Comparison of ENCODE assay signal across 8 cellular contexts in the genomic region with DNA sequence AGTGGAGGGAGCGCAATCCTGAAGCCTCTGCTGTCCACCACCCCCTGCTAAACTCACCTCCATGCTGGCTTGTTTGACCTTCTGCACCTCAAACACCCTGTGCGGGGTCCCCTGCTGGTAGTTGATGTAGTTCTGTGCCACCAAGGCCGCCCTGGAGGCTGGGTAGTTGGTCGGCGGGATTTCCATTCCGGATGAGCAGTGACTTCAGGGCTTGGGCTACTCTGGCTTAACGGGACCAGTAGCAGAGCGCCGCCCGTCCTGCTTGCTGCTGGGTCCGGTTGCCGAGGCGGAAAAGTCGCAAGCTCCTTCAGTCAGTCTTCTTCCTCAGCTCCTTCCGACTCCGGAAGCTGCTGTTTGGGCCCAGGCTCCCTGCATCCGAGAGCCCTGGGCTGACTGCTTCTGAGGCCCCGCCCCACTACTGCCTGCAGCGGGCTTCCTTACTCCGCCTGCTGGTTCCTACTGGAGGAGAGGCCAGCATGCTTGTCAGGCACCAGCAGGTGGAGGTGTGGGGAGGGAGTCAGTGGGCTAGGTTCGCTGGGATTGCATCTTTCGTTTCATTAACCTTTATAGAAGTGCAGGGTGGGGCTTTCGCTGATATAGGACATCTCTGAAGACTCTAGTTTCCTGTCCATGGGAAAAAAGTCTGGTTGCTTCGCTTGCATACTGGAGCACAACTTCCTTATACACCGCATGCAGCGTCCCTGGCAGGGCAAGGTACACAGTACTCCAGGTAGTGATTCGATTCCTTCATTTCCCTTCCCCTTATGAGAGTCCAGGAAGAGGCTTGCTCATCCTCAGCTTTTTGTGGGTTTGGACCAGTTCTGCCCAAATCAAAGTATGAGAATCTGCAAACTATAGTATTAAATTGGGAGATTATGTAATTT. TPM values are rescaled to one million over a fixed set of nuclear protein-coding genes. Genes with fewer than 3 reads are reported as not detected.
A peak's percentile ranks its signal among the peaks of the same experiment; 100 is the strongest.
DNase-seq lines count a peak whose midpoint lies in the region; ATAC-seq and TF ChIP-seq lines count a peak whose summit lies in the region.

LXN (minus strand) TSS at position 356 of the 884 bp plus-strand sequence; CDS start at position 186, 170 bp downstream.

- POLR2A ChIA-PET in OCI-LY7 (lab: Charles Lee) = interaction anchor here (0.6 to 2.2 kb wide), 4 partner anchors 21 to 567 kb away, joined by 3 to 11 read pairs (median 4); partner anchors contain the start of gene GFM1

- H3K4me1 ChIP-seq in OCI-LY7 (ENCODE audit: insufficient read depth, low read length, poor library complexity, severe bottlenecking) = peaks cover 7% of the 10 kb centered on the region

- no peak within 1 kb of the TSS for H3K9ac ChIP-seq in neural cell (ENCODE audit: low read length)

- intact Hi-C loops in OCI-LY7 (cut with micrococcal nuclease; ENCODE audit: unreplicated experiment) = loop anchor here (5.0 kb wide), 1 partner anchor 120 kb away; no protein-coding TSS in a partner anchor

- H3K36me3 ChIP-seq in OCI-LY7 (ENCODE audit: insufficient read depth, low read length) (peaks cover 58% of the 10 kb centered on the region), neural cell (ENCODE audit: insufficient read depth, low read length) (peaks cover 5% of the 10 kb centered on the region)

- no peak for TF ChIP-seq RAD21 in neural cell (conservative IDR thresholded peaks at IDR 0.05)

- DNase-seq in OCI-LY7 (ENCODE audit: low spot score) (peak; percentile 82), activated gamma-delta T cell treated with Interleukin-2 at 50 U/mL for 16 hours (peak; percentile 69), fibroblast of villous mesenchyme (ENCODE audit: low read depth) (peak; percentile 90), SW 1271 (lab: John Stamatoyannopoulos, UW) (no peak)

- H3F3A ChIP-seq in neural cell (ENCODE audit: insufficient read depth, low read length, poor library complexity, severe bottlenecking) = no peaks in the 10 kb centered on the region

- TF ChIP-seq CTCF in OCI-LY7 (conservative IDR thresholded peaks at IDR 0.05; ENCODE audit: low read length) (peak; percentile 63), fibroblast of villous mesenchyme (IDR thresholded peaks at IDR 0.05; ENCODE audit: insufficient read depth, low read depth, low read length) (peak; percentile 83), neural cell (IDR thresholded peaks at IDR 0.05; ENCODE audit: poor library complexity, severe bottlenecking) (peak; percentile 53)

- H3K4me3 Mint-ChIP-seq in stimulated activated naive CD8-positive, alpha-beta T cell treated with anti-CD3 and anti-CD28 coated beads, Interleukin-15, Interleukin-2, amounts not matched to agents 100 ng/mL and 50 ng/mL, for 24 hours = peak within 1 kb of the TSS; percentile 84

- no peaks in the 10 kb centered on the region for H3K9me3 Mint-ChIP-seq in stimulated activated naive CD8-positive, alpha-beta T cell treated with anti-CD3 and anti-CD28 coated beads, Interleukin-15, Interleukin-2, amounts not matched to agents 100 ng/mL and 50 ng/mL, for 24 hours

- no peaks in the 10 kb centered on the region; the same call in 1 of the 2 replicates for H3K79me2 ChIP-seq in OCI-LY7 (ENCODE audit: insufficient read depth, low read depth, low read length)
- H3K79me2 ChIP-seq in neural cell (replicated peaks; ENCODE audit: insufficient read depth, low read length) = no peaks in the 10 kb centered on the region

- no peaks in the 10 kb centered on the region for H3K9me3 ChIP-seq in OCI-LY7 (ENCODE audit: low read length)
- H3K9me3 ChIP-seq in neural cell (ENCODE audit: low read length) = no peaks in the 10 kb centered on the region

- no peaks in the 10 kb centered on the region for H3K27me3 Mint-ChIP-seq in stimulated activated naive CD8-positive, alpha-beta T cell treated with anti-CD3 and anti-CD28 coated beads, Interleukin-15, Interleukin-2, amounts not matched to agents 100 ng/mL and 50 ng/mL, for 24 hours

- H2AFZ ChIP-seq in OCI-LY7 (ENCODE audit: low read length) = peak within 1 kb of the TSS; percentile 51; the same call in 1 of the 2 replicates
- H2AFZ ChIP-seq in neural cell (ENCODE audit: low read depth, low read length) = no peak within 1 kb of the TSS

- no peaks in the 10 kb centered on the region for H3K27me3 ChIP-seq in neural cell (ENCODE audit: insufficient read depth, low read depth, low read length)

- peak; percentile 81 for TF ChIP-seq POLR2A in GM18505 (IDR thresholded peaks at IDR 0.05; ENCODE audit: borderline replicate concordance, extremely low read depth, insufficient read depth, insufficient read length)

- H3K9me2 ChIP-seq in OCI-LY7 (ENCODE audit: insufficient read depth, low read length) = no peaks in the 10 kb centered on the region
- H3K9me2 ChIP-seq in neural cell (ENCODE audit: insufficient read depth, low read length) = no peaks in the 10 kb centered on the region

- H3K4me2 ChIP-seq in OCI-LY7 (ENCODE audit: low read length) (peak within 1 kb of the TSS; percentile 76), neural cell (ENCODE audit: low read length) (no peak within 1 kb of the TSS)

- CTCF ChIA-PET in OCI-LY7 (lab: Charles Lee; ENCODE audit: unreplicated experiment) = interaction anchor here (0.7 kb wide), 1 partner anchor 28 kb away, joined by 5 read pairs; no protein-coding TSS in a partner anchor

- peak within 1 kb of the TSS; percentile 54 for H3K27ac ChIP-seq in OCI-LY7 (ENCODE audit: low read depth, low read length, poor library complexity, severe bottlenecking)
- no peak within 1 kb of the TSS for H3K27ac ChIP-seq in neural cell (ENCODE audit: low read length)

- BruUV-seq in OCI-LY7 (replicated peaks; lab: Mats Ljungman, UMichigan) = no TSS peak

- no peak for TF ChIP-seq EP300 in neural cell (conservative IDR thresholded peaks at IDR 0.05; ENCODE audit: poor library complexity, severe bottlenecking)

- H3K36me3 Mint-ChIP-seq in stimulated activated naive CD8-positive, alpha-beta T cell treated with anti-CD3 and anti-CD28 coated beads, Interleukin-15, Interleukin-2, amounts not matched to agents 100 ng/mL and 50 ng/mL, for 24 hours (ENCODE audit: low read depth) = peaks cover 67% of the 10 kb centered on the region

- ATAC-seq in GM18505 (IDR thresholded peaks at IDR 0.05; ENCODE audit: unreplicated experiment) = peak; percentile 100
- ATAC-seq in HG02798 (IDR thresholded peaks at IDR 0.05; ENCODE audit: poor library complexity, unreplicated experiment) = peak; percentile 100

- H4K20me1 ChIP-seq in OCI-LY7 (ENCODE audit: insufficient read depth, low read length) = no peaks in the 10 kb centered on the region
- H4K20me1 ChIP-seq in neural cell (ENCODE audit: insufficient read depth) = no peaks in the 10 kb centered on the region

- peak within 1 kb of the TSS; percentile 75 for H3K4me3 ChIP-seq in OCI-LY7 (ENCODE audit: low read depth, low read length, poor library complexity, severe bottlenecking)
- peak within 1 kb of the TSS; percentile 89 for H3K4me3 ChIP-seq in fibroblast of villous mesenchyme (ENCODE audit: low read depth, low read length)
- H3K4me3 ChIP-seq in neural cell (ENCODE audit: low read length) = peak within 1 kb of the TSS; percentile 52

- H3K27ac Mint-ChIP-seq in stimulated activated naive CD8-positive, alpha-beta T cell treated with anti-CD3 and anti-CD28 coated beads, Interleukin-15, Interleukin-2, amounts not matched to agents 100 ng/mL and 50 ng/mL, for 24 hours = peak within 1 kb of the TSS; percentile 79

- peaks cover 30% of the 10 kb centered on the region for H3K4me1 Mint-ChIP-seq in stimulated activated naive CD8-positive, alpha-beta T cell treated with anti-CD3 and anti-CD28 coated beads, Interleukin-15, Interleukin-2, amounts not matched to agents 100 ng/mL and 50 ng/mL, for 24 hours (ENCODE audit: low read depth)

TF ChIP-seq in neural cell, 6 proteins besides CTCF, POLR2A, EP300 and RAD21:
- TF ChIP-seq SMC3 (conservative IDR thresholded peaks at IDR 0.05; ENCODE audit: poor library complexity) (peak; percentile 36), MXI1 (conservative IDR thresholded peaks at IDR 0.05; ENCODE audit: poor library complexity, severe bottlenecking) (no peak)

RNA-seq across cellular contexts. Expression of gene LXN, which starts in this region (rescaled TPM):
- total RNA-seq in OCI-LY7 (2014; rRNA removed; shearing (Covaris generic)) = 9.0 and 10.9 TPM in 2 replicates
- total RNA-seq in OCI-LY7 (2022) (4.8 and 5.5 TPM in 2 replicates), fibroblast of villous mesenchyme (32.0 and 50.9 TPM in 2 replicates)
- polyA plus RNA-seq in neural cell = 0.53 TPM in 1 of 2 replicates, not detected in the other
- not detected in 2 replicates for polyA minus RNA-seq in neural cell

Comparison
In these comparisons a context has a peak if more than half of its experiments do, and no peak if none do; other contexts are left out.
1. DNase-seq: peak in OCI-LY7 (single experiment), activated gamma-delta T cell treated with Interleukin-2 at 50 U/mL for 16 hours (single experiment) and fibroblast of villous mesenchyme (single experiment); none in SW 1271 (0 of 2).
2. Peak in every context shown above with its lines, with median percentiles within 50 percentile points of each other: H3K4me3 ChIP-seq and CTCF ChIP-seq.